In genomic region chr11:1767399-1768140, GRCh38 we compare ENCODE assay signal across 23 cellular contexts. TPM values are rescaled to one million over a fixed set of nuclear protein-coding genes. Genes with fewer than 3 reads are reported as not detected.
A peak's percentile ranks its signal among the peaks of the same experiment; 100 is the strongest.
DNase-seq lines count a peak whose midpoint lies in the region; ATAC-seq and TF ChIP-seq lines count a peak whose summit lies in the region.
"Had no signal": no experiment of that assay in that cellular context is flagged by ENCODE, and none has a peak within 500 bp of the region (broad histone marks: within the 10 kb centered on the region; RNA-seq: fewer than 3 reads in every experiment).

No MANE protein-coding gene starts in this region.

- no peak overlapping the region for H3K9ac ChIP-seq in OCI-LY3 (ENCODE audit: low read length)
- H3K9ac ChIP-seq: KMS-11 had no signal

- H3K27ac ChIP-seq in heart left ventricle (no peak overlapping the region), right atrium auricular region (no peak overlapping the region), OCI-LY3 (ENCODE audit: low read length) (no peak overlapping the region), right cardiac atrium (ENCODE audit: low read length) (no peak overlapping the region), upper lobe of right lung (no peak overlapping the region)
- H3K27ac ChIP-seq: colonic mucosa, epithelial cell of prostate, KMS-11, tibial nerve, VCaP had no signal

- intact Hi-C loops in heart left ventricle (cut with DNase I): no loop called here
- intact Hi-C loops in right cardiac atrium (cut with DNase I): no loop called here
- intact Hi-C loops in upper lobe of right lung (cut with DNase I): no loop called here

- no peak for TF ChIP-seq CTCF in heart left ventricle (IDR thresholded peaks at IDR 0.05)
- TF ChIP-seq CTCF in right atrium auricular region (IDR thresholded peaks at IDR 0.05): no peak
- no peak for TF ChIP-seq CTCF in OCI-LY3 (IDR thresholded peaks at IDR 0.05; ENCODE audit: low read depth, low read length)
- TF ChIP-seq CTCF in upper lobe of right lung (IDR thresholded peaks at IDR 0.05): no peak

- H3K4me2 ChIP-seq in OCI-LY3 (ENCODE audit: low read length): peak overlapping the region; percentile 64
- H3K4me2 ChIP-seq: KMS-11 had no signal

- H3K36me3 ChIP-seq in heart left ventricle (peaks cover 0 to 2% (median 0%) of the 10 kb centered on the region in 9 donors), right atrium auricular region (no peaks in the 10 kb centered on the region), OCI-LY3 (replicated peaks; ENCODE audit: low read depth, low read length) (no peaks in the 10 kb centered on the region), upper lobe of right lung (no peaks in the 10 kb centered on the region)
- H3K36me3 ChIP-seq: colonic mucosa, tibial nerve had no signal

- H4K20me1 ChIP-seq in OCI-LY3 (ENCODE audit: insufficient read depth, low read length): no peaks in the 10 kb centered on the region

- H3K4me3 ChIP-seq in heart left ventricle (no peak overlapping the region), right atrium auricular region (no peak overlapping the region), OCI-LY3 (ENCODE audit: low read length) (0 out of 2 replicates have a peak overlapping the region, but pooled peaks have one; percentile 37), right cardiac atrium (ENCODE audit: low read length) (no peak overlapping the region), upper lobe of right lung (no peak overlapping the region)
- H3K4me3 ChIP-seq: colonic mucosa, tibial nerve had no signal

- H2AFZ ChIP-seq in OCI-LY3 (ENCODE audit: low read depth, low read length): peak overlapping the region; percentile 65

- peak in 3 of 5 donors; percentile 3 to 56 (median 15) for DNase-seq in heart left ventricle
- no peak for DNase-seq in right atrium auricular region (ENCODE audit: low spot score)
- peak in 2 of 3 donors; percentile 41 to 48 for DNase-seq in right cardiac atrium
- peak; percentile 48 for DNase-seq in upper lobe of right lung
- DNase-seq in NCI-H146 treated with DMSO at 0.1 percent for 48 hours (lab: John Stamatoyannopoulos, UW; ENCODE audit: unreplicated experiment): no peak
- DNase-seq in SW480 (ENCODE audit: low spot score): no peak
- DNase-seq in T-helper 9 cell: no peak
- DNase-seq: activated CD4-positive, alpha-beta T cell treated with anti-CD3 and anti-CD28 coated beads, Interleukin-2, amount 10 ng/mL, durations not matched to agents 24 days and 14 days; activated T-cell treated with anti-CD3 and anti-CD28 coated beads, Interleukin-2, amount 50 U/mL, for 4 hours; amygdala; CD4-positive, CD25-positive, alpha-beta regulatory T cell; colonic mucosa; effector CD8-positive, alpha-beta T cell; kidney glomerular epithelial cell; mammary epithelial cell; NCI-H1436; NCI-H446 treated with DMSO at 0.1 percent for 48 hours had no signal

- H3K27me3 ChIP-seq in heart left ventricle (no peaks in the 10 kb centered on the region), right atrium auricular region (no peaks in the 10 kb centered on the region), OCI-LY3 (ENCODE audit: low read depth, low read length) (peaks cover 9% of the 10 kb centered on the region; the same call in 1 of the 2 replicates), right cardiac atrium (ENCODE audit: control insufficient read depth, insufficient read depth) (no peaks in the 10 kb centered on the region), upper lobe of right lung (no peaks in the 10 kb centered on the region)
- H3K27me3 ChIP-seq: colonic mucosa, tibial nerve had no signal

- ATAC-seq in heart left ventricle (no peak), right cardiac atrium (no peak), upper lobe of right lung (no peak)
- ATAC-seq: activated T-cell treated with anti-CD3 and anti-CD28 coated beads, Interleukin-2, amount 50 U/mL, for 4 hours; sciatic nerve had no signal

- H3K4me1 ChIP-seq in heart left ventricle: peaks cover 0 to 31% (median 13%) of the 10 kb centered on the region in 12 donors
- H3K4me1 ChIP-seq in right atrium auricular region: peaks cover 0 to 23% of the 10 kb centered on the region in 2 donors
- H3K4me1 ChIP-seq in OCI-LY3 (ENCODE audit: low read length): peaks cover 20% of the 10 kb centered on the region
- H3K4me1 ChIP-seq in right cardiac atrium (ENCODE audit: control insufficient read depth, insufficient read depth, low read length): no peaks in the 10 kb centered on the region
- H3K4me1 ChIP-seq in upper lobe of right lung: peaks cover 7% of the 10 kb centered on the region
- H3K4me1 ChIP-seq: colonic mucosa had no signal

- peaks cover 11% of the 10 kb centered on the region for H3K79me2 ChIP-seq in OCI-LY3 (ENCODE audit: low read length)

- 85 to 90% (median 87%) methylated on average over 10 to 19 of the region's 19 CpGs for WGBS in heart left ventricle, 4 donors
- 83% methylated on average over 19 of the region's 19 CpGs for WGBS in right cardiac atrium

- TF ChIP-seq POLR2A in heart left ventricle (IDR thresholded peaks at IDR 0.05): no peak

- no peaks in the 10 kb centered on the region for H3K9me3 ChIP-seq in heart left ventricle
- no peaks in the 10 kb centered on the region for H3K9me3 ChIP-seq in right atrium auricular region
- no peaks in the 10 kb centered on the region for H3K9me3 ChIP-seq in OCI-LY3 (ENCODE audit: insufficient read depth, low read length)
- H3K9me3 ChIP-seq in right cardiac atrium (ENCODE audit: control insufficient read depth, low read length): no peaks in the 10 kb centered on the region
- no peaks in the 10 kb centered on the region for H3K9me3 ChIP-seq in upper lobe of right lung
- H3K9me3 ChIP-seq: colonic mucosa, tibial nerve had no signal

RNA-seq across cellular contexts. Expression of gene CTSD, which starts 3.8 kb away (rescaled TPM):
- total RNA-seq in heart left ventricle: 1,000 to 10,000 TPM in 3 of 9 donors, 100 to 1,000 TPM in 6; 580 to 1,779 (median 722) TPM
- polyA plus RNA-seq in heart left ventricle: 1,000 to 10,000 TPM in 1 of 2 donors, 100 to 1,000 TPM in 1; 420 to 1,089 TPM
- 1,000 to 10,000 TPM in 1 of 2 donors, 100 to 1,000 TPM in 1; 782 to 1,042 TPM for total RNA-seq in right atrium auricular region
- 100 to 1,000 TPM; 674 to 717 (median 700) TPM for total RNA-seq in right cardiac atrium
- polyA plus RNA-seq in right cardiac atrium: 748 TPM
- total RNA-seq in upper lobe of right lung: 2,038 TPM

RNA-seq across cellular contexts. Expression of gene IFITM10, which starts 17.2 kb away (rescaled TPM):
- total RNA-seq in heart left ventricle (1 to 10 TPM in 1 of 9 donors, under 1 TPM in 8; 0.23 to 3.6 (median 0.56) TPM), right atrium auricular region (under 1 TPM; 0.37 to 0.47 TPM), right cardiac atrium (1 to 10 TPM in 1 of 4 donors, under 1 TPM in 3; 0.48 to 1.0 (median 0.59) TPM), upper lobe of right lung (7.9 TPM)
- polyA plus RNA-seq in heart left ventricle (under 1 TPM; 0.12 to 0.19 TPM), right cardiac atrium (0.25 TPM)
- polyA plus RNA-seq: CD4-positive, CD25-positive, alpha-beta regulatory T cell had no signal

Comparison
In these comparisons a context has a peak if more than half of its experiments do, and no peak if none do; other contexts are left out.
1. DNase-seq: peak in heart left ventricle (3 of 5), right cardiac atrium (2 of 3) and upper lobe of right lung (single experiment); none in right atrium auricular region (single experiment), NCI-H146 treated with DMSO at 0.1 percent for 48 hours (single experiment), SW480 (single experiment) and T-helper 9 cell (single experiment).